Comparison of ENCODE assay signal across 1 cellular context in genomic region chr2:58620127-58620526, GRCh38.
TF ChIP-seq lines count a peak whose summit lies in the region.

No MANE protein-coding gene starts in this region.

TF ChIP-seq in K562, 482 proteins besides CTCF, POLR2A, EP300 and RAD21 (continued from another document):
- TF ChIP-seq ARID4B (CRISPR knock-in tag; IDR thresholded peaks at IDR 0.05) (no peak), ZNF436 (CRISPR knock-in tag; IDR thresholded peaks at IDR 0.05) (no peak), RFX5 (IDR thresholded peaks at IDR 0.05; ENCODE audit: low read depth, low read length) (no peak), ZNF316 (IDR thresholded peaks at IDR 0.05) (no peak)
TF ChIP-seq in K562: peak in this region for 0.
